In genomic region chr2:214471382-214471781, GRCh38 we compare ENCODE assay signal across 34 cellular contexts.
"Had no signal": no experiment of that assay in that cellular context is flagged by ENCODE, and none has a peak within 500 bp of the region (broad histone marks: within the 10 kb centered on the region; RNA-seq: fewer than 3 reads in every experiment).

No MANE protein-coding gene starts in this region.

- H3K4me3 ChIP-seq: MG63 had no signal

- H3K9me3 ChIP-seq: MG63 had no signal

- H3K27me3 ChIP-seq: MG63 had no signal

- H3K36me3 ChIP-seq: MG63 had no signal

- DNase-seq: Karpas-422, Kasumi-1, MG63, MM.1S, MV-4-11, NCI-H1048, NCI-H1092, NCI-H1092 treated with DMSO at 0.1 percent for 48 hours, NCI-H1105, NCI-H1105 treated with DMSO at 0.1 percent for 48 hours, NCI-H1417, NCI-H1417 treated with DMSO at 0.1 percent for 48 hours, NCI-H1436, NCI-H1436 treated with DMSO at 0.1 percent for 48 hours, NCI-H146, NCI-H1694, NCI-H1694 treated with DMSO at 0.1 percent for 48 hours, NCI-H187, NCI-H187 treated with DMSO at 0.1 percent for 48 hours, NCI-H1930, NCI-H2029, NCI-H2029 treated with DMSO at 0.1 percent for 48 hours, NCI-H2081, NCI-H2081 treated with DMSO at 0.1 percent for 48 hours, NCI-H2107, NCI-H2171, NCI-H2171 treated with DMSO at 0.1 percent for 48 hours, NCI-H2227 treated with DMSO at 0.1 percent for 48 hours, NCI-H226, NCI-H345, NCI-H446, NCI-H446 treated with DMSO at 0.1 percent for 48 hours, NCI-H510A, NCI-H510A treated with DMSO at 0.1 percent for 48 hours had no signal
